8 cellular contexts compared by ENCODE assay signal in the genomic region with DNA sequence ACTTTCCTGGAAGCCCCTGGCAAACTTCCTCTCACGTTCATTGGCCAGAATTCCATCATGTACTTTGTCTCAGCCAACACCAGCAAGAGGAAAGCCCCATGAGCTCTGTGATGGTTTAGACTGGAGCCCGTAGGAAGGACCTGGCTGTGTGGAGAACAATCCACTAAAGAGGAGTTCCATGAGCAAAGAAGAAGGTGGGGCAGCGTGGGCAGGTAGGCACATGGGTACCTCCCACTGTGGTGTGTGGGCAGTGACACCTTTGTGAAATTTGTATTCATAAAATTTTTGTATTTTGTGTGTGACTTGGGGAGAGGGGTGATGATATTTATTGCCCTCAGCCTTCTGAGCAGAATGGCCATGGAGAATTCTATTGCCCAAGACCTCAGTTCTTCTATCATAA.
"Had no signal": no experiment of that assay in that cellular context is flagged by ENCODE, and none has a peak within 500 bp of the region (broad histone marks: within the 10 kb centered on the region; RNA-seq: fewer than 3 reads in every experiment).

No MANE protein-coding gene starts in this region.

- H3K27ac ChIP-seq: HL-60, KMS-11 had no signal

- FAIRE-seq: HTR-8/SVneo, K562 had no signal

- H3K27ac Mint-ChIP-seq: IgD-negative memory B cell had no signal

- ATAC-seq: K562 had no signal

- H3K4me2 ChIP-seq: KMS-11 had no signal

- H3K4me3 Mint-ChIP-seq: IgD-negative memory B cell had no signal

- H3K9ac ChIP-seq: KMS-11 had no signal

- H3K27me3 Mint-ChIP-seq: IgD-negative memory B cell had no signal

- H3K4me3 ChIP-seq: K562 had no signal

- DNase-seq: IMR-90, KBM-7, KG1 had no signal
